ENCODE assay signal across 8 cellular contexts in the genomic region with DNA sequence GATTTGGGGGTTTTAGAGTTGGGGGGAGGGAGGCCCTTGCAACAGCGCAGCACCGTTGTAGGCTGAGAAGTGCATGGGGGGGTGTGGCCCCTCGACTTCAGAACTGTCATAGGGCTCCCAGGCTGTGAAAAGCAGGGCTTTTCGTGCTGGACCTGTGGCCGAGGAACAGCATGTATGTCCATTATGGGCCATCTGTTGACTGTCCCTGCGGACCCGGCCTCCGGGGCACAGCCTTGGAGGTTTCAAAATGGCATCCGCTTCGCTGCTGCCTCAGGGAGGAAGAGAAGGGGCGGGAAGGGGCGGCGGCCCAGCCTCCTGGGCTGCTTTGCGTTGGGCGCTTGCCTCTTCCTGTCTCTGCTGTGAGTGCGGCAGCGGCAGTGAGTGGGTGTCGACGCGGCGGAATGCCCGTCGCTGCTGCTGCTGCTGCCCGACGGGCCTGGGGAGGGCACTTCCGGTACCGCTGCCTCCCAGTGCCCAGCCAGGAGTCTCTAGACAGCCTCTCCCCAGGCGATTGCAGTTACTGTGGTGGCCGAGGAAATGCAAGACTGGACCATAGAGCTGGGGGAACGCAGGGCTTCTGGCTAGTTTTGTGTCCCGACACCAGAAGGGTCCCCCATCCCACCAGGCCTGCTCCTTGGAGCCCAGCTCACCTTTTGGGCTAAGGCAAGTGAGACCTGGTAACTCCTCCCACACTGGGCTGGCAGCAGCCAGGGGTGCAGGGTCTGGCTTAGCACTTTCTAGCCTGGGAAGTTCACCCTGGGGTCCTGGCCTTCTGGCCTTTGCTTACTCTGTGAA. TPM values are rescaled to one million over a fixed set of nuclear protein-coding genes. Genes with fewer than 3 reads are reported as not detected.
A peak's percentile ranks its signal among the peaks of the same experiment; 100 is the strongest.
DNase-seq lines count a peak whose midpoint lies in the region; ATAC-seq and TF ChIP-seq lines count a peak whose summit lies in the region.

No MANE protein-coding gene starts in this region.

- peak overlapping the region; percentile 91 for H3K4me3 Mint-ChIP-seq in activated CD4-positive, alpha-beta memory T cell treated with anti-CD3 and anti-CD28 coated beads for 36 hours

- POLR2A ChIA-PET in HEK293 (lab: Yijun Ruan, JAX) = no interaction called here
- POLR2A ChIA-PET in activated CD4-positive, alpha-beta memory T cell treated with anti-CD3 and anti-CD28 coated beads for 36 hours (lab: Charles Lee) = interaction anchor here (0.5 to 3.5 kb wide), 5 partner anchors 9 to 60 kb away, joined by 3 to 17 read pairs (median 5); no protein-coding TSS in a partner anchor

- H3K4me1 Mint-ChIP-seq in activated CD4-positive, alpha-beta memory T cell treated with anti-CD3 and anti-CD28 coated beads for 36 hours (ENCODE audit: low read depth) = peaks cover 51% of the 10 kb centered on the region

- H3K9me3 Mint-ChIP-seq in activated CD4-positive, alpha-beta memory T cell treated with anti-CD3 and anti-CD28 coated beads for 36 hours = no peaks in the 10 kb centered on the region

- H3K27ac Mint-ChIP-seq in activated CD4-positive, alpha-beta memory T cell treated with anti-CD3 and anti-CD28 coated beads for 36 hours = peak overlapping the region; percentile 94

- peaks cover 17% of the 10 kb centered on the region for H3K4me1 ChIP-seq in HEK293 (ENCODE audit: control insufficient read depth, insufficient read depth, low read length)

- no peaks in the 10 kb centered on the region for H3K27me3 Mint-ChIP-seq in activated CD4-positive, alpha-beta memory T cell treated with anti-CD3 and anti-CD28 coated beads for 36 hours

- peaks cover 0 to 10% of the 10 kb centered on the region in 2 experiments; a peak in 1 of 3 replicates for H3K36me3 ChIP-seq in HEK293 (ENCODE audit: control insufficient read depth in 2 of 2, insufficient read depth in 1 of 2, low read length in 2 of 2)

- no peaks in the 10 kb centered on the region for H3K9me3 ChIP-seq in HEK293 (ENCODE audit: control insufficient read depth, insufficient read depth, low read depth, low read length)

- intact Hi-C loops in activated CD4-positive, alpha-beta memory T cell treated with anti-CD3 and anti-CD28 coated beads for 36 hours (cut with micrococcal nuclease) = loop anchor here (1.0 to 5.0 kb wide), 3 partner anchors 8 to 364 kb away; partner anchors contain the start of gene IFRD2

- H3K27ac ChIP-seq in HEK293 (ENCODE audit: extremely low read depth, low read depth, low read length) = peak overlapping the region; percentile 77

- TF ChIP-seq CTCF in HEK293 (tag by site-specific recombination; IDR thresholded peaks at IDR 0.05) = no peak

- H3K36me3 Mint-ChIP-seq in activated CD4-positive, alpha-beta memory T cell treated with anti-CD3 and anti-CD28 coated beads for 36 hours = peaks cover 23% of the 10 kb centered on the region

- H3K4me3 ChIP-seq in HEK293 (ENCODE audit: low read depth, low read length) = peak overlapping the region; percentile 67

- CTCF ChIA-PET in HEK293 (lab: Yijun Ruan, JAX) = interaction anchor here (0.6 to 3.9 kb wide), 4 partner anchors 8 to 61 kb away, joined by 4 to 28 read pairs (median 4); no protein-coding TSS in a partner anchor
- CTCF ChIA-PET in activated CD4-positive, alpha-beta memory T cell treated with anti-CD3 and anti-CD28 coated beads for 36 hours (lab: Charles Lee) = interaction anchor here (0.6 to 14.8 kb wide), 6 partner anchors 6 to 86 kb away, joined by 3 to 307 read pairs (median 3); no protein-coding TSS in a partner anchor

- peak; percentile 92 for DNase-seq in GM03348 (ENCODE audit: low spot score)
- DNase-seq in NCI-H69 (lab: John Stamatoyannopoulos, UW) = peak; percentile 87
- DNase-seq in activated CD4-positive, alpha-beta memory T cell treated with anti-CD3 and anti-CD28 coated beads for 36 hours = peak; percentile 95
- peak; percentile 73 for DNase-seq in ecto neural progenitor cell (ENCODE audit: low spot score)
- DNase-seq in lung microvascular endothelial cell (ENCODE audit: low read depth in 2 of 2) = peak; percentile 75 to 85
- peak; percentile 72 to 83 (median 79) for DNase-seq in stimulated activated CD4-positive, alpha-beta T cell treated with anti-CD3 and anti-CD28 coated beads, TNF-alpha, amount 100 ng/mL, for 48 hours (ENCODE audit: low read depth in 3 of 3)

- ATAC-seq in HG03045 (IDR thresholded peaks at IDR 0.05; ENCODE audit: unreplicated experiment) = no peak

TF ChIP-seq in HEK293, 187 proteins besides CTCF, POLR2A, EP300 and RAD21 (continues in another document):
- TF ChIP-seq ZNF394 (tag by site-specific recombination; IDR thresholded peaks at IDR 0.05; ENCODE audit: borderline replicate concordance) (no peak), ZFP69B (tag by site-specific recombination; IDR thresholded peaks at IDR 0.05) (no peak), ZBTB11 (tag by site-specific recombination; conservative IDR thresholded peaks at IDR 0.05; ENCODE audit: low read depth) (peak; percentile 76), GLI2 (tag by site-specific recombination; IDR thresholded peaks at IDR 0.05; ENCODE audit: borderline replicate concordance, low read depth) (no peak), ZNF274 (IDR thresholded peaks at IDR 0.05; ENCODE audit: low read length) (no peak), ZNF274 (tag by site-specific recombination; IDR thresholded peaks at IDR 0.05; ENCODE audit: borderline replicate concordance) (no peak), ZFHX2 (tag by site-specific recombination; conservative IDR thresholded peaks at IDR 0.05) (peak; percentile 45; the same call in 1 of the 2 replicates), ZNF785 (tag by site-specific recombination; IDR thresholded peaks at IDR 0.05) (no peak), ZNF704 (tag by site-specific recombination; IDR thresholded peaks at IDR 0.05) (no peak), ZNF677 (tag by site-specific recombination; IDR thresholded peaks at IDR 0.05) (no peak), ZNF23 (tag by site-specific recombination; IDR thresholded peaks at IDR 0.05; ENCODE audit: borderline replicate concordance) (no peak), ZNF391 (tag by site-specific recombination; IDR thresholded peaks at IDR 0.05; ENCODE audit: borderline replicate concordance, low read depth) (no peak), KLF9 (tag by site-specific recombination; IDR thresholded peaks at IDR 0.05; ENCODE audit: low read depth) (peak; percentile 65), ZNF549 (tag by site-specific recombination; IDR thresholded peaks at IDR 0.05) (no peak)
- TF ChIP-seq, protein P1, sequence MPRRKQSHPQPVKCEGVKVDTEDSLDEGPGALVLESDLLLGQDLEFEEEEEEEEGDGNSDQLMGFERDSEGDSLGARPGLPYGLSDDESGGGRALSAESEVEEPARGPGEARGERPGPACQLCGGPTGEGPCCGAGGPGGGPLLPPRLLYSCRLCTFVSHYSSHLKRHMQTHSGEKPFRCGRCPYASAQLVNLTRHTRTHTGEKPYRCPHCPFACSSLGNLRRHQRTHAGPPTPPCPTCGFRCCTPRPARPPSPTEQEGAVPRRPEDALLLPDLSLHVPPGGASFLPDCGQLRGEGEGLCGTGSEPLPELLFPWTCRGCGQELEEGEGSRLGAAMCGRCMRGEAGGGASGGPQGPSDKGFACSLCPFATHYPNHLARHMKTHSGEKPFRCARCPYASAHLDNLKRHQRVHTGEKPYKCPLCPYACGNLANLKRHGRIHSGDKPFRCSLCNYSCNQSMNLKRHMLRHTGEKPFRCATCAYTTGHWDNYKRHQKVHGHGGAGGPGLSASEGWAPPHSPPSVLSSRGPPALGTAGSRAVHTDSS (tag by site-specific recombination; IDR thresholded peaks at IDR 0.05) = no peak

RNA-seq across cellular contexts. Expression of gene GNAI2, which starts 1.9 kb away (rescaled TPM):
- 100 to 1,000 TPM; 346 to 349 TPM for total RNA-seq in activated CD4-positive, alpha-beta memory T cell treated with anti-CD3 and anti-CD28 coated beads for 36 hours
- total RNA-seq in lung microvascular endothelial cell = 415 and 488 TPM in 2 replicates

RNA-seq across cellular contexts. Expression of gene SEMA3B, which starts 31.0 kb away (rescaled TPM):
- under 1 TPM; 0.86 to 0.97 TPM for total RNA-seq in activated CD4-positive, alpha-beta memory T cell treated with anti-CD3 and anti-CD28 coated beads for 36 hours
- total RNA-seq in lung microvascular endothelial cell = 0.44 and 0.60 TPM in 2 replicates

RNA-seq across cellular contexts. Expression of gene SLC38A3, which starts 32.9 kb away (rescaled TPM):
- total RNA-seq in activated CD4-positive, alpha-beta memory T cell treated with anti-CD3 and anti-CD28 coated beads for 36 hours = not detected
- total RNA-seq in lung microvascular endothelial cell = under 0.01 TPM in 1 of 2 replicates, not detected in the other

RNA-seq across cellular contexts. Expression of gene LSMEM2, which starts 40.9 kb away (rescaled TPM):
- total RNA-seq in activated CD4-positive, alpha-beta memory T cell treated with anti-CD3 and anti-CD28 coated beads for 36 hours = not detected
- total RNA-seq in lung microvascular endothelial cell = not detected in 2 replicates

RNA-seq across cellular contexts. Expression of gene GNAT1, which starts 46.5 kb away (rescaled TPM):
- total RNA-seq in activated CD4-positive, alpha-beta memory T cell treated with anti-CD3 and anti-CD28 coated beads for 36 hours = not detected
- not detected in 2 replicates for total RNA-seq in lung microvascular endothelial cell
